In the genomic region with DNA sequence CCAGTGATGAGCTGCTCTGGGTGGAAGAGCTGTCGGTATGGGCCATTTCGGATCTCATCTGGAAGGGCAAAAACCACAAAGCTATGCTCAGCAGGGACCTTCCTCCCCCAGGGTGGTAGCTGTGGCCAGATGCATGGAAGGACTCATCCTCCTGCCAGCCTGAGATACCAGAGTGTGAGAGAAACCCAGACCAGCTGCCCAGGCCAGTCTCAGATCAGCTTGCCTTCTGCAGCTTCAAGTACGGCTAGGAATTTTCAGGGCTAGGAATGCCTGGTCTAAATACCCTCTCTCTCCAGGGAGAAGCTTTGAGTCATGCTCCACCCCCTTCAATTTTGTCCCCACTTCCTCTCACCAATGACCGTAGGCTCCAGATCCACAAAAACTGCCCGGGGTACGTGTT, we compare ENCODE assay signal across 8 cellular contexts. TPM values are rescaled to one million over a fixed set of nuclear protein-coding genes. Genes with fewer than 3 reads are reported as not detected.
DNase-seq lines count a peak whose midpoint lies in the region; ATAC-seq and TF ChIP-seq lines count a peak whose summit lies in the region.
"Had no signal": no experiment of that assay in that cellular context is flagged by ENCODE, and none has a peak within 500 bp of the region (broad histone marks: within the 10 kb centered on the region; RNA-seq: fewer than 3 reads in every experiment).

No MANE protein-coding gene starts in this region.

- H3K27ac ChIP-seq in 22Rv1 (peak overlapping the region; percentile 97; the same call in 1 of the 2 replicates), esophagus squamous epithelium (peak overlapping the region; percentile 93 to 96 (median 95))
- H3K27ac ChIP-seq: testis had no signal

- 75% methylated on average over 4 to 6 of the region's 6 CpGs for WGBS in esophagus squamous epithelium, 2 donors

- no peaks in the 10 kb centered on the region for H3K27me3 ChIP-seq in esophagus squamous epithelium
- H3K27me3 ChIP-seq: adrenal gland, testis had no signal

- no peaks in the 10 kb centered on the region for H3K9me3 ChIP-seq in esophagus squamous epithelium
- H3K9me3 ChIP-seq: adrenal gland, testis had no signal

- intact Hi-C loops in esophagus squamous epithelium (cut with DNase I) = no loop called here

- H3K4me3 ChIP-seq in NB4 (ENCODE audit: low read depth, low read length) (peak overlapping the region; percentile 66), esophagus squamous epithelium (peak overlapping the region in 3 of 4 donors; percentile 69 to 83 (median 78))
- H3K4me3 ChIP-seq: testis had no signal

- TF ChIP-seq CTCF in 22Rv1 (IDR thresholded peaks at IDR 0.05) (no peak), NB4 (IDR thresholded peaks at IDR 0.05; ENCODE audit: low read depth, low read length) (no peak), esophagus squamous epithelium (IDR thresholded peaks at IDR 0.05) (no peak)

- DNase-seq in NB4 (ENCODE audit: low read depth) (peak; percentile 84), esophagus squamous epithelium (lab: John Stamatoyannopoulos, UW) (no peak), activated gamma-delta T cell treated with Interleukin-2 at 50 U/mL for 16 hours (no peak)
- DNase-seq: adrenal gland, testis had no signal

- TF ChIP-seq POLR2A in NB4 (IDR thresholded peaks at IDR 0.05; ENCODE audit: extremely low read depth, insufficient read length) (no peak), esophagus squamous epithelium (IDR thresholded peaks at IDR 0.05) (no peak)

- H3K4me1 ChIP-seq in esophagus squamous epithelium = peaks cover 51 to 93% (median 68%) of the 10 kb centered on the region in 3 donors

- H3K36me3 ChIP-seq in esophagus squamous epithelium = peaks cover 8 to 42% (median 11%) of the 10 kb centered on the region in 3 donors

- ATAC-seq in HG02885 (IDR thresholded peaks at IDR 0.05; ENCODE audit: poor library complexity, unreplicated experiment) (no peak), GM19324 (IDR thresholded peaks at IDR 0.05; ENCODE audit: low FRiP score, unreplicated experiment) (no peak)

RNA-seq across cellular contexts. Expression of a gene that starts 1.4 kb away (rescaled TPM):
- total RNA-seq in esophagus squamous epithelium = not detected

RNA-seq across cellular contexts. Expression of a gene that starts 2.1 kb away (rescaled TPM):
- total RNA-seq in esophagus squamous epithelium = 100 to 1,000 TPM; 104 to 258 (median 169) TPM

RNA-seq across cellular contexts. Expression of a gene that starts 6.4 kb away (rescaled TPM):
- total RNA-seq in esophagus squamous epithelium = 10 to 100 TPM in 3 of 4 donors, 1 to 10 TPM in 1; 8.6 to 27.4 (median 19.3) TPM

RNA-seq across cellular contexts. Expression of a gene that starts 6.4 kb away (rescaled TPM):
- total RNA-seq in esophagus squamous epithelium = 1 to 10 TPM; 1.2 to 2.3 (median 1.7) TPM

RNA-seq across cellular contexts. Expression of a gene that starts 22.1 kb away (rescaled TPM):
- 10 to 100 TPM; 10.2 to 54.9 (median 27.6) TPM for total RNA-seq in esophagus squamous epithelium
